ENCODE assay signal across 1 cellular context in genomic region chr11:3422380-3423137, GRCh38.
TF ChIP-seq lines count a peak whose summit lies in the region.

No MANE protein-coding gene starts in this region.

TF ChIP-seq in H1, 55 proteins besides CTCF, POLR2A, EP300 and RAD21:
- TF ChIP-seq MAX (IDR thresholded peaks at IDR 0.05) (peak; percentile 48; the same call in 1 of the 2 replicates), SIN3A (conservative IDR thresholded peaks at IDR 0.05 in 1 of 2, IDR thresholded peaks at IDR 0.05 in 1 of 2; ENCODE audit: low read depth in 1 of 2, low read length in 2 of 2) (0 out of 4 replicates have a peak, but pooled peaks of 1 of the 2 experiments have one; percentile 10), CREB1 (IDR thresholded peaks at IDR 0.05) (0 out of 2 replicates have a peak, but pooled peaks have one; percentile 3), EGR1 (IDR thresholded peaks at IDR 0.05; ENCODE audit: borderline replicate concordance, low read depth, low read length) (0 out of 2 replicates have a peak, but pooled peaks have one; percentile 25), USF2 (IDR thresholded peaks at IDR 0.05; ENCODE audit: low read length) (peak; percentile 21), YY1 (IDR thresholded peaks at IDR 0.05; ENCODE audit: low read depth, low read length) (peak; percentile 54; the same call in 1 of the 2 replicates), E2F6 (IDR thresholded peaks at IDR 0.05) (0 out of 2 replicates have a peak, but pooled peaks have one; percentile 27), SP1 (IDR thresholded peaks at IDR 0.05; ENCODE audit: low read depth, low read length) (0 out of 2 replicates have a peak, but pooled peaks have one; percentile 5)
